In the genomic region with DNA sequence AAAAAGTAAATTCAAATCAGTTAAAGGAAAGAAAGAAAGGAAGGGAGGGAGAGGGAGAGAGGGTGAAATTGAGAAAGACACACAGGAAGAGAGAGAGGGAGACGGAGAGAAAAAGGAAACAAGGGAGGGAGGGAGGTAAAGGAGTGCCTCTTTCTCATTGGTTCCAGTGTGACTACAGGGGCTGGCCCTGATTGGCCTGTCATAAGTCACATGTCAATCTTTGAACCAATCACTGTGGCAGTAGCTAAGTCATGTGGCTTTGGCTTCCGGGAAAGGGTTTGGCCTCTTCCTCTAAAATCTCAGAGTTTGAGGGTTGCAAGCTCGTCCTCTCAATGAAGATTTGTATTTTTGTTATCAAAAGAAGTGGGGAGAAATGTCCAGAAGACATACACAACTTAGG, we compare ENCODE assay signal across 13 cellular contexts.
"Had no signal": no experiment of that assay in that cellular context is flagged by ENCODE, and none has a peak within 500 bp of the region (broad histone marks: within the 10 kb centered on the region; RNA-seq: fewer than 3 reads in every experiment).

No MANE protein-coding gene starts in this region.

- H3K27me3 ChIP-seq: ascending aorta had no signal

- H3K4me1 ChIP-seq: ascending aorta, esophagus squamous epithelium, parathyroid adenoma had no signal

- H3K4me1 Mint-ChIP-seq: naive B cell had no signal

- H3K9ac ChIP-seq: parathyroid adenoma had no signal

- H3K4me3 Mint-ChIP-seq: activated CD8-positive, alpha-beta T cell treated with anti-CD3 and anti-CD28 coated beads for 36 hours; naive B cell; stimulated activated naive CD8-positive, alpha-beta T cell treated with anti-CD3 and anti-CD28 coated beads, Interleukin-15, Interleukin-2, amounts not matched to agents 100 ng/mL and 50 ng/mL, for 24 hours had no signal

- ATAC-seq: activated CD8-positive, alpha-beta T cell treated with anti-CD3 and anti-CD28 coated beads for 36 hours; left colon had no signal

- H3K9me3 ChIP-seq: ascending aorta, esophagus squamous epithelium had no signal

- H3K27ac Mint-ChIP-seq: activated CD8-positive, alpha-beta T cell treated with anti-CD3 and anti-CD28 coated beads for 36 hours; naive B cell; stimulated activated naive CD8-positive, alpha-beta T cell treated with anti-CD3 and anti-CD28 coated beads, Interleukin-15, Interleukin-2, amounts not matched to agents 100 ng/mL and 50 ng/mL, for 24 hours had no signal

- H3K4me3 ChIP-seq: ascending aorta, esophagus squamous epithelium had no signal

- H3K27ac ChIP-seq: ascending aorta, esophagus squamous epithelium, parathyroid adenoma had no signal

- DNase-seq: activated CD4-positive, alpha-beta T cell treated with anti-CD3 and anti-CD28 coated beads for 1 hour; activated CD8-positive, alpha-beta memory T cell treated with anti-CD3 and anti-CD28 coated beads, Interleukin-2, amount 50 U/mL, for 4 hours; activated CD8-positive, alpha-beta T cell treated with anti-CD3 and anti-CD28 coated beads for 36 hours; activated naive CD4-positive, alpha-beta T cell; esophagus squamous epithelium; foreskin fibroblast; head of caudate nucleus; left colon; naive B cell; stimulated activated CD4-positive, alpha-beta T cell treated with anti-CD3 and anti-CD28 coated beads, Interleukin-4, amount 100 ng/mL, for 24 hours had no signal

- H3K36me3 ChIP-seq: ascending aorta, esophagus squamous epithelium had no signal
